ENCODE assay signal across 8 cellular contexts in the genomic region with DNA sequence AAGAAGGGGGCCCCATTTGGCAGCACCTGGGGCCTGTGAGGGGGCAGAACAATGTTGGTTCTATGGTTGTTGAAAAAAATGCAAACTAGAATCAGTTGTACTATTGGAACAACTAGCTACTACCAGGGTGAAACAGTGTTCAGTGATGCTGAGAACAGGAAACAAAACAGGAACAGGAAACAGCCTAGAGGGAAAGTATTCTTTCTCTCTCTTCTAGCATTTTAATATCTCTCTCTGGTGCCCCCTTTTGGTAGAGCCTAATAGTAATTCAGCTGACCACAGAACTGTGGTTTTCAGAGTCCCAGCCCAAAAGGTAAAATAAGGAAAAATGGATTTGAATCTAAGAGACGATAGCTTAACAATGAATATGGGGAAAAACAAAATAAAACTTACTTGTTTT.
DNase-seq lines count a peak whose midpoint lies in the region; ATAC-seq and TF ChIP-seq lines count a peak whose summit lies in the region.

No MANE protein-coding gene starts in this region.

- H3K27me3 Mint-ChIP-seq in activated T-cell treated with anti-CD3 and anti-CD28 coated beads, Interleukin-2, amount 50 U/mL, for 4 hours (ENCODE audit: low read depth): no peaks in the 10 kb centered on the region

- no peak overlapping the region for H3K4me3 ChIP-seq in cardiac fibroblast (replicated peaks in 1 of 2; ENCODE audit: low read depth in 2 of 2, low read length in 2 of 2)

- no peak overlapping the region for H3K4me3 Mint-ChIP-seq in activated T-cell treated with anti-CD3 and anti-CD28 coated beads, Interleukin-2, amount 50 U/mL, for 4 hours

- peak; percentile 59 for TF ChIP-seq CTCF in cardiac fibroblast (IDR thresholded peaks at IDR 0.05; ENCODE audit: low read depth, low read length)

- peak; percentile 88 for ATAC-seq in GM18868 (IDR thresholded peaks at IDR 0.05; ENCODE audit: unreplicated experiment)
- ATAC-seq in activated T-cell treated with anti-CD3 and anti-CD28 coated beads, Interleukin-2, amount 50 U/mL, for 4 hours: no peak
- no peak for ATAC-seq in HG03196 (IDR thresholded peaks at IDR 0.05; ENCODE audit: unreplicated experiment)

- DNase-seq in A172 (ENCODE audit: low spot score): peak; percentile 25
- peak; percentile 76 for DNase-seq in HT-29 (ENCODE audit: low spot score)
- peak; percentile 53 to 58 for DNase-seq in cardiac fibroblast (ENCODE audit: low read depth in 2 of 2)
- no peak for DNase-seq in activated T-cell treated with anti-CD3 and anti-CD28 coated beads, Interleukin-2, amount 50 U/mL, for 4 hours
- no peak for DNase-seq in activated CD4-positive, CD25-positive, alpha-beta regulatory T cell treated with anti-CD3 and anti-CD28 coated beads, Interleukin-2, amount 50 U/mL, for 72 hours
- DNase-seq in cerebellar nuclear complex (lab: John Stamatoyannopoulos, UW): no peak

- H3K4me1 Mint-ChIP-seq in activated T-cell treated with anti-CD3 and anti-CD28 coated beads, Interleukin-2, amount 50 U/mL, for 4 hours (ENCODE audit: low read depth): no peaks in the 10 kb centered on the region

- no peaks in the 10 kb centered on the region for H3K36me3 Mint-ChIP-seq in activated T-cell treated with anti-CD3 and anti-CD28 coated beads, Interleukin-2, amount 50 U/mL, for 4 hours (ENCODE audit: insufficient read depth)

- peaks cover 13% of the 10 kb centered on the region for H3K9me3 Mint-ChIP-seq in activated T-cell treated with anti-CD3 and anti-CD28 coated beads, Interleukin-2, amount 50 U/mL, for 4 hours

Comparison
In these comparisons a context has a peak if more than half of its experiments do, and no peak if none do; other contexts are left out.
1. DNase-seq: peak in A172 (single experiment), HT-29 (single experiment) and cardiac fibroblast (2 of 2); none in activated T-cell treated with anti-CD3 and anti-CD28 coated beads, Interleukin-2, amount 50 U/mL, for 4 hours (single experiment), activated CD4-positive, CD25-positive, alpha-beta regulatory T cell treated with anti-CD3 and anti-CD28 coated beads, Interleukin-2, amount 50 U/mL, for 72 hours (single experiment) and cerebellar nuclear complex (0 of 2).